In genomic region chr11:115197433-115197832, GRCh38 we compare ENCODE assay signal across 17 cellular contexts.
"Had no signal": no experiment of that assay in that cellular context is flagged by ENCODE, and none has a peak within 500 bp of the region (broad histone marks: within the 10 kb centered on the region; RNA-seq: fewer than 3 reads in every experiment).

No MANE protein-coding gene starts in this region.

- H3K4me3 Mint-ChIP-seq: activated CD4-positive, alpha-beta T cell treated with anti-CD3 and anti-CD28 coated beads, Interleukin-2, amount 10 ng/mL, durations not matched to agents 7 days and 5 days; naive thymus-derived CD4-positive, alpha-beta T cell had no signal

- H3K27me3 ChIP-seq: ascending aorta, cardiac muscle cell, dorsolateral prefrontal cortex, gastroesophageal sphincter, left lung, neutrophil had no signal

- H3K4me3 ChIP-seq: ascending aorta, cardiac muscle cell, dorsolateral prefrontal cortex, gastroesophageal sphincter, left lung, mucosa of descending colon had no signal

- H3K27ac ChIP-seq: ascending aorta, cardiac muscle cell, dorsolateral prefrontal cortex, gastroesophageal sphincter, left lung, neutrophil, parathyroid adenoma had no signal

- H3K4me1 Mint-ChIP-seq: activated CD4-positive, alpha-beta T cell treated with anti-CD3 and anti-CD28 coated beads, Interleukin-2, amount 10 ng/mL, durations not matched to agents 7 days and 5 days had no signal

- H3K9me3 ChIP-seq: ascending aorta, gastroesophageal sphincter, left lung, mucosa of descending colon, neutrophil had no signal

- H3K27ac Mint-ChIP-seq: activated CD4-positive, alpha-beta T cell treated with anti-CD3 and anti-CD28 coated beads, Interleukin-2, amount 10 ng/mL, durations not matched to agents 7 days and 5 days; naive thymus-derived CD4-positive, alpha-beta T cell had no signal

- H3K79me2 ChIP-seq: parathyroid adenoma had no signal

- H3K4me1 ChIP-seq: left lung, parathyroid adenoma had no signal

- H3K36me3 Mint-ChIP-seq: naive thymus-derived CD4-positive, alpha-beta T cell had no signal

- H3K9ac ChIP-seq: parathyroid adenoma had no signal

- DNase-seq: activated CD4-positive, alpha-beta T cell treated with anti-CD3 and anti-CD28 coated beads, Interleukin-2, amount 10 ng/mL, durations not matched to agents 7 days and 5 days; activated CD8-positive, alpha-beta memory T cell treated with anti-CD3 and anti-CD28 coated beads for 24 hours; activated naive CD4-positive, alpha-beta T cell; dorsolateral prefrontal cortex; erythroblast; left lung; mucosa of descending colon; naive thymus-derived CD4-positive, alpha-beta T cell; retina; stimulated activated CD4-positive, alpha-beta T cell treated with anti-CD3 and anti-CD28 coated beads, Interleukin-2, amount 100 ng/mL, for 48 hours; stimulated activated naive CD4-positive, alpha-beta T cell; trophoblast cell had no signal

- H3K36me3 ChIP-seq: ascending aorta, cardiac muscle cell, gastroesophageal sphincter, left lung, neutrophil had no signal

- ATAC-seq: gastroesophageal sphincter; left lung; mucosa of descending colon; naive thymus-derived CD4-positive, alpha-beta T cell had no signal

- H3K9me3 Mint-ChIP-seq: activated CD4-positive, alpha-beta T cell treated with anti-CD3 and anti-CD28 coated beads, Interleukin-2, amount 10 ng/mL, durations not matched to agents 7 days and 5 days had no signal
